In genomic region chr14:102262894-102263462, GRCh38 we compare ENCODE assay signal across 1 cellular context.
TF ChIP-seq lines count a peak whose summit lies in the region.

No MANE protein-coding gene starts in this region.

TF ChIP-seq in HepG2, 621 proteins besides CTCF, POLR2A, EP300 and RAD21 (continued from another document and continues in another):
- TF ChIP-seq AHDC1 (CRISPR knock-in tag; IDR thresholded peaks at IDR 0.05; ENCODE audit: borderline replicate concordance): no peak
- no peak for TF ChIP-seq ZNF503 (CRISPR knock-in tag; IDR thresholded peaks at IDR 0.05)
- no peak for TF ChIP-seq ZSCAN31 (CRISPR knock-in tag; IDR thresholded peaks at IDR 0.05; ENCODE audit: low read depth)
- TF ChIP-seq RFX5 (IDR thresholded peaks at IDR 0.05; ENCODE audit: low read depth, low read length): no peak
- TF ChIP-seq ATF5 (CRISPR knock-in tag; IDR thresholded peaks at IDR 0.05; ENCODE audit: low read depth): no peak
- no peak for TF ChIP-seq TIGD3 (CRISPR knock-in tag; IDR thresholded peaks at IDR 0.05; ENCODE audit: borderline replicate concordance)
- TF ChIP-seq TAF1 (CRISPR knock-in tag; IDR thresholded peaks at IDR 0.05): no peak
- no peak for TF ChIP-seq KDM6A (CRISPR knock-in tag; IDR thresholded peaks at IDR 0.05; ENCODE audit: low read depth)
- no peak for TF ChIP-seq MAFF (IDR thresholded peaks at IDR 0.05; ENCODE audit: low read depth, low read length)
- TF ChIP-seq KDM3A (CRISPR knock-in tag; IDR thresholded peaks at IDR 0.05; ENCODE audit: low read depth): no peak
- TF ChIP-seq ELF3 (CRISPR knock-in tag; IDR thresholded peaks at IDR 0.05): peak; percentile 74
- TF ChIP-seq ATRX (CRISPR knock-in tag; IDR thresholded peaks at IDR 0.05; ENCODE audit: borderline replicate concordance): no peak
- TF ChIP-seq ZNF17 (CRISPR knock-in tag; IDR thresholded peaks at IDR 0.05): no peak
- no peak for TF ChIP-seq CSRNP2 (CRISPR knock-in tag; conservative IDR thresholded peaks at IDR 0.05; ENCODE audit: low read depth)
- no peak for TF ChIP-seq PHF20 (CRISPR knock-in tag; IDR thresholded peaks at IDR 0.05)
- TF ChIP-seq ZFP41 (CRISPR knock-in tag; IDR thresholded peaks at IDR 0.05; ENCODE audit: borderline replicate concordance): no peak
- TF ChIP-seq ZNF12 (CRISPR knock-in tag; IDR thresholded peaks at IDR 0.05): no peak
- no peak for TF ChIP-seq JUNB (CRISPR knock-in tag; IDR thresholded peaks at IDR 0.05; ENCODE audit: borderline replicate concordance)
- 0 out of 2 replicates have a peak, but pooled peaks have one; percentile 20 for TF ChIP-seq SOX13 (IDR thresholded peaks at IDR 0.05)
- peak in 1 of 2 experiments; percentile 77; a peak in 2 of 4 replicates for TF ChIP-seq SOX13 (CRISPR knock-in tag; conservative IDR thresholded peaks at IDR 0.05 in 1 of 2, IDR thresholded peaks at IDR 0.05 in 1 of 2)
- no peak for TF ChIP-seq SAFB2 (CRISPR knock-in tag; IDR thresholded peaks at IDR 0.05; ENCODE audit: borderline replicate concordance, low read depth)
- peak; percentile 31; the same call in 1 of the 2 replicates for TF ChIP-seq FOXA3 (CRISPR knock-in tag; IDR thresholded peaks at IDR 0.05)
- TF ChIP-seq HMGXB4 (CRISPR knock-in tag; IDR thresholded peaks at IDR 0.05; ENCODE audit: borderline replicate concordance in 1 of 2, low read depth in 1 of 2): 0 out of 4 replicates have a peak, but pooled peaks of 1 of the 2 experiments have one; percentile 48
- TF ChIP-seq PITX1 (CRISPR knock-in tag; IDR thresholded peaks at IDR 0.05): no peak
- TF ChIP-seq NCOA2 (CRISPR knock-in tag; IDR thresholded peaks at IDR 0.05): peak; percentile 64
- 0 out of 2 replicates have a peak, but pooled peaks have one; percentile 23 for TF ChIP-seq SNAPC2 (CRISPR knock-in tag; IDR thresholded peaks at IDR 0.05)
- TF ChIP-seq ZNF776 (CRISPR knock-in tag; IDR thresholded peaks at IDR 0.05): no peak
- no peak; the same call in 1 of the 2 replicates for TF ChIP-seq ZNF530 (CRISPR knock-in tag; IDR thresholded peaks at IDR 0.05; ENCODE audit: low read depth)
- TF ChIP-seq MEF2D (CRISPR knock-in tag; IDR thresholded peaks at IDR 0.05): no peak
- TF ChIP-seq ZMAT3 (CRISPR knock-in tag; conservative IDR thresholded peaks at IDR 0.05): no peak
- no peak for TF ChIP-seq SRF (IDR thresholded peaks at IDR 0.05; ENCODE audit: low read depth, low read length)
- TF ChIP-seq ZIK1 (CRISPR knock-in tag; IDR thresholded peaks at IDR 0.05; ENCODE audit: borderline replicate concordance, low read depth): no peak
- no peak for TF ChIP-seq TRIM24 (CRISPR knock-in tag; IDR thresholded peaks at IDR 0.05)
- TF ChIP-seq KLF12 (CRISPR knock-in tag; IDR thresholded peaks at IDR 0.05; ENCODE audit: borderline replicate concordance): no peak
- TF ChIP-seq NAIF1 (CRISPR knock-in tag; IDR thresholded peaks at IDR 0.05; ENCODE audit: borderline replicate concordance): no peak
- TF ChIP-seq CHCHD3 (CRISPR knock-in tag; IDR thresholded peaks at IDR 0.05): no peak
- TF ChIP-seq ZNF30 (CRISPR knock-in tag; IDR thresholded peaks at IDR 0.05): no peak
- no peak for TF ChIP-seq ZNF142 (CRISPR knock-in tag; IDR thresholded peaks at IDR 0.05)
- TF ChIP-seq ZNF354B (CRISPR knock-in tag; IDR thresholded peaks at IDR 0.05): no peak
- no peak for TF ChIP-seq ZNF33A (CRISPR knock-in tag; IDR thresholded peaks at IDR 0.05; ENCODE audit: borderline replicate concordance)
- 0 out of 2 replicates have a peak, but pooled peaks have one; percentile 58 for TF ChIP-seq MYNN (CRISPR knock-in tag; IDR thresholded peaks at IDR 0.05; ENCODE audit: low read depth)
- no peak for TF ChIP-seq UBTF (CRISPR knock-in tag; IDR thresholded peaks at IDR 0.05)
- no peak for TF ChIP-seq ZFP1 (CRISPR knock-in tag; IDR thresholded peaks at IDR 0.05)
- no peak for TF ChIP-seq ARID2 (CRISPR knock-in tag; IDR thresholded peaks at IDR 0.05; ENCODE audit: borderline replicate concordance)
